ENCODE assay signal across 1 cellular context in genomic region chr7:77757589-77757988, GRCh38.
TF ChIP-seq lines count a peak whose summit lies in the region.

No MANE protein-coding gene starts in this region.

TF ChIP-seq in GM23338, 12 proteins besides CTCF, POLR2A, EP300 and RAD21 (continued from another document):
- TF ChIP-seq REST (IDR thresholded peaks at IDR 0.05; ENCODE audit: unreplicated experiment), result no peak
- TF ChIP-seq POLR2AphosphoS5 (IDR thresholded peaks at IDR 0.05; ENCODE audit: low read depth), result no peak
- no peak for TF ChIP-seq STAT1 (IDR thresholded peaks at IDR 0.05; ENCODE audit: unreplicated experiment)
- no peak for TF ChIP-seq EZH2 (IDR thresholded peaks at IDR 0.05; ENCODE audit: low read depth, unreplicated experiment)
- no peak for TF ChIP-seq ETS1 (IDR thresholded peaks at IDR 0.05)
- no peak for TF ChIP-seq ZNF114 (CRISPR knock-in tag; IDR thresholded peaks at IDR 0.05)
TF ChIP-seq in GM23338: peak in this region for 0.
